Comparison of ENCODE assay signal across 1 cellular context in genomic region chr14:45253070-45253753, GRCh38.
TF ChIP-seq lines count a peak whose summit lies in the region.

Gene MIS18BP1, minus strand, starts transcription at chr14:45253202. Its CDS starts 5,916 bp downstream, at chr14:45247286.

TF ChIP-seq in HepG2, 621 proteins besides CTCF, POLR2A, EP300 and RAD21 (continued from another document and continues in another):
- TF ChIP-seq THRA (CRISPR knock-in tag; IDR thresholded peaks at IDR 0.05; ENCODE audit: borderline replicate concordance) (peak; percentile 18; the same call in 1 of the 2 replicates), KLF12 (CRISPR knock-in tag; IDR thresholded peaks at IDR 0.05; ENCODE audit: borderline replicate concordance) (peak; percentile 67; the same call in 1 of the 2 replicates), NFE2L1 (CRISPR knock-in tag; IDR thresholded peaks at IDR 0.05; ENCODE audit: borderline replicate concordance) (no peak), ZNF251 (CRISPR knock-in tag; IDR thresholded peaks at IDR 0.05) (no peak), ZNF446 (CRISPR knock-in tag; IDR thresholded peaks at IDR 0.05) (peak; percentile 97), KDM3A (CRISPR knock-in tag; IDR thresholded peaks at IDR 0.05; ENCODE audit: low read depth) (peak; percentile 65; the same call in 1 of the 2 replicates), NFE2L2 (IDR thresholded peaks at IDR 0.05; ENCODE audit: low read length) (no peak), ZSCAN31 (CRISPR knock-in tag; IDR thresholded peaks at IDR 0.05; ENCODE audit: low read depth) (peak; percentile 90), ZNF558 (CRISPR knock-in tag; IDR thresholded peaks at IDR 0.05; ENCODE audit: borderline replicate concordance) (no peak), ATF7-NPFF (CRISPR knock-in tag; IDR thresholded peaks at IDR 0.05; ENCODE audit: low read depth) (peak; percentile 95), ZNF121 (CRISPR knock-in tag; IDR thresholded peaks at IDR 0.05) (peak; percentile 64), SMAD3 (CRISPR knock-in tag; IDR thresholded peaks at IDR 0.05) (peak; percentile 94), ZBTB44 (CRISPR knock-in tag; IDR thresholded peaks at IDR 0.05) (0 out of 2 replicates have a peak, but pooled peaks have one; percentile 21), MED8 (CRISPR knock-in tag; IDR thresholded peaks at IDR 0.05; ENCODE audit: insufficient replicate concordance) (peak; percentile 74), KLF6 (CRISPR knock-in tag; IDR thresholded peaks at IDR 0.05) (peak; percentile 96), ZNF367 (CRISPR knock-in tag; IDR thresholded peaks at IDR 0.05; ENCODE audit: borderline replicate concordance) (peak; percentile 72; the same call in 1 of the 2 replicates), ZNF3 (CRISPR knock-in tag; IDR thresholded peaks at IDR 0.05) (peak; percentile 48; the same call in 1 of the 2 replicates), MEIS1 (CRISPR knock-in tag; IDR thresholded peaks at IDR 0.05; ENCODE audit: borderline replicate concordance) (peak; percentile 81), NBN (conservative IDR thresholded peaks at IDR 0.05) (0 out of 2 replicates have a peak, but pooled peaks have one; percentile 72), CEBPZ (IDR thresholded peaks at IDR 0.05; ENCODE audit: low read length) (no peak), ZNF7 (CRISPR knock-in tag; IDR thresholded peaks at IDR 0.05) (no peak), PHB2 (IDR thresholded peaks at IDR 0.05; ENCODE audit: partially characterized antibody) (no peak), ARID3A (IDR thresholded peaks at IDR 0.05; ENCODE audit: low read depth, low read length) (no peak; the same call in 1 of the 2 replicates), RARA (CRISPR knock-in tag; IDR thresholded peaks at IDR 0.05) (peak; percentile 16; the same call in 1 of the 2 replicates), SIX1 (CRISPR knock-in tag; IDR thresholded peaks at IDR 0.05; ENCODE audit: borderline replicate concordance) (no peak; the same call in 1 of the 2 replicates), PCBP2 (optimal IDR thresholded peaks at IDR 0.05; ENCODE audit: low read depth, low read length, poor library complexity, severe bottlenecking) (no peak), ZNF781 (CRISPR knock-in tag; IDR thresholded peaks at IDR 0.05; ENCODE audit: borderline replicate concordance, not compliant biosample characterization) (peak; percentile 97), YEATS2 (CRISPR knock-in tag; IDR thresholded peaks at IDR 0.05; ENCODE audit: borderline replicate concordance) (peak; percentile 94), ZNF17 (CRISPR knock-in tag; IDR thresholded peaks at IDR 0.05) (no peak; the same call in 1 of the 2 replicates), ZNF276 (CRISPR knock-in tag; IDR thresholded peaks at IDR 0.05; ENCODE audit: low read depth) (no peak), NFYB (CRISPR knock-in tag; IDR thresholded peaks at IDR 0.05) (peak; percentile 85), CSRNP1 (CRISPR knock-in tag; IDR thresholded peaks at IDR 0.05) (peak; percentile 99), FOXO4 (CRISPR knock-in tag; conservative IDR thresholded peaks at IDR 0.05) (0 out of 2 replicates have a peak, but pooled peaks have one; percentile 99), REL (CRISPR knock-in tag; conservative IDR thresholded peaks at IDR 0.05) (peak; percentile 98), ZNF543 (CRISPR knock-in tag; IDR thresholded peaks at IDR 0.05) (peak; percentile 33; the same call in 1 of the 2 replicates), ZBTB38 (CRISPR knock-in tag; IDR thresholded peaks at IDR 0.05) (peak; percentile 52; the same call in 1 of the 2 replicates), BRD4 (CRISPR knock-in tag; IDR thresholded peaks at IDR 0.05) (0 out of 2 replicates have a peak, but pooled peaks have one; percentile 58), HOXA5 (CRISPR knock-in tag; IDR thresholded peaks at IDR 0.05) (peak; percentile 94), FOXJ3 (CRISPR knock-in tag; IDR thresholded peaks at IDR 0.05; ENCODE audit: borderline replicate concordance) (peak; percentile 65; the same call in 1 of the 2 replicates), SMYD3 (CRISPR knock-in tag; IDR thresholded peaks at IDR 0.05) (peak; percentile 96), ZNF800 (CRISPR knock-in tag; IDR thresholded peaks at IDR 0.05) (peak; percentile 92), ELF3 (CRISPR knock-in tag; IDR thresholded peaks at IDR 0.05) (peak; percentile 89), POGK (CRISPR knock-in tag; conservative IDR thresholded peaks at IDR 0.05) (peak; percentile 96), PREB (CRISPR knock-in tag; IDR thresholded peaks at IDR 0.05) (no peak), ZNF136 (CRISPR knock-in tag; IDR thresholded peaks at IDR 0.05; ENCODE audit: low read depth) (no peak; the same call in none of the 2 replicates)
